25 cellular contexts compared by ENCODE assay signal in genomic region chr7:50752422-50752821, GRCh38. TPM values are rescaled to one million over a fixed set of nuclear protein-coding genes. Genes with fewer than 3 reads are reported as not detected.
DNase-seq lines count a peak whose midpoint lies in the region; ATAC-seq and TF ChIP-seq lines count a peak whose summit lies in the region.
"Had no signal": no experiment of that assay in that cellular context is flagged by ENCODE, and none has a peak within 500 bp of the region (broad histone marks: within the 10 kb centered on the region; RNA-seq: fewer than 3 reads in every experiment).

No MANE protein-coding gene starts in this region.

- H3K9me3 ChIP-seq in BLaER1 treated with 17β-estradiol and CSF1 and Interleukin-3, amounts not matched to agents 10 nM and 100 nM (replicated peaks in 1 of 11) = no peaks in the 10 kb centered on the region; a peak in 1 of 22 replicates
- H3K9me3 ChIP-seq in H9 (ENCODE audit: control insufficient read depth, low read depth, low read length) = no peaks in the 10 kb centered on the region
- no peaks in the 10 kb centered on the region for H3K9me3 ChIP-seq in right atrium auricular region
- H3K9me3 ChIP-seq in suprapubic skin = no peaks in the 10 kb centered on the region
- H3K9me3 ChIP-seq: BE2C had no signal

- CTCF ChIA-PET in WTC11 (lab: Charles Lee) = interaction anchor here (0.8 kb wide), 1 partner anchor 11 kb away, joined by 3 read pairs; no protein-coding TSS in a partner anchor

- no peak overlapping the region for H2BK5ac ChIP-seq in H9 (ENCODE audit: insufficient read length, low read length)

- no peaks in the 10 kb centered on the region for H3K23me2 ChIP-seq in H9 (ENCODE audit: insufficient read length, low read depth, low read length, poor library complexity, severe bottlenecking)

- H3K27ac ChIP-seq in BLaER1 treated with 17β-estradiol and CSF1 and Interleukin-3, amounts not matched to agents 10 nM and 100 nM = peak overlapping the region in 6 of 11 experiments; percentile 13 to 56 (median 34); a peak in 10 of 22 replicates
- H3K27ac ChIP-seq in H9 (ENCODE audit: insufficient read length, low read depth, low read length) (no peak overlapping the region), right atrium auricular region (no peak overlapping the region), suprapubic skin (no peak overlapping the region)

- H3K36me3 ChIP-seq in BLaER1 treated with 17β-estradiol and CSF1 and Interleukin-3, amounts not matched to agents 10 nM and 100 nM = peaks cover 21 to 79% (median 41%) of the 10 kb centered on the region in 11 experiments; a peak in 21 of 22 replicates
- H3K36me3 ChIP-seq in right atrium auricular region = peaks cover 20% of the 10 kb centered on the region
- peaks cover 3% of the 10 kb centered on the region for H3K36me3 ChIP-seq in suprapubic skin
- H3K36me3 ChIP-seq: BE2C had no signal

- H2AK5ac ChIP-seq in H9 (ENCODE audit: insufficient read length, low read length) = no peak overlapping the region

- TF ChIP-seq POLR2A in suprapubic skin (IDR thresholded peaks at IDR 0.05) = no peak

- H3K14ac ChIP-seq in H9 (ENCODE audit: insufficient read depth, low read length) = no peak overlapping the region

- H3K79me2 ChIP-seq in H9 (ENCODE audit: insufficient read depth, low read length) = peaks cover 18% of the 10 kb centered on the region; the same call in 1 of the 2 replicates

- ATAC-seq in WTC11 (peak; percentile 46), HG03095 (IDR thresholded peaks at IDR 0.05; ENCODE audit: unreplicated experiment) (no peak)
- ATAC-seq: GM12878 had no signal

- peak; percentile 26 for DNase-seq in H9
- no peak for DNase-seq in WTC11 (ENCODE audit: low spot score)
- no peak for DNase-seq in NCI-H1048 (lab: John Stamatoyannopoulos, UW)
- no peak for DNase-seq in right atrium auricular region (ENCODE audit: low spot score)
- no peak for DNase-seq in suprapubic skin (ENCODE audit: low spot score in 2 of 2)
- DNase-seq: 8988T; ACHN; BE2C; C1 segment of cervical spinal cord; CD4-positive, alpha-beta memory T cell; CD4-positive, CD25-positive, alpha-beta regulatory T cell; CD8-positive, alpha-beta memory T cell; COR-L47; DMS 273 treated with DMSO at 0.1 percent for 48 hours; DMS153; DMS53; DMS79; DND-41; EL; GDM1 had no signal

- H3K9me3 Mint-ChIP-seq in H9 (no peaks in the 10 kb centered on the region), WTC11 (no peaks in the 10 kb centered on the region)
- H3K9me3 Mint-ChIP-seq: CD14-positive monocyte; CD4-positive, alpha-beta memory T cell; CD4-positive, CD25-positive, alpha-beta regulatory T cell; CD8-positive, alpha-beta memory T cell had no signal

- peaks cover 22 to 98% (median 54%) of the 10 kb centered on the region in 11 experiments; a peak in 20 of 22 replicates for H4K20me1 ChIP-seq in BLaER1 treated with 17β-estradiol and CSF1 and Interleukin-3, amounts not matched to agents 10 nM and 100 nM
- H4K20me1 ChIP-seq in H9 (ENCODE audit: control insufficient read depth, insufficient read depth, insufficient read length) = no peaks in the 10 kb centered on the region

- H3K4me2 ChIP-seq in BLaER1 treated with 17β-estradiol and CSF1 and Interleukin-3, amounts not matched to agents 10 nM and 100 nM = peak overlapping the region in 10 of 11 experiments; percentile 42 to 95 (median 82); a peak in 17 of 22 replicates
- no peak overlapping the region for H3K4me2 ChIP-seq in H9 (ENCODE audit: insufficient read depth, insufficient read length, low read length)

- no peak overlapping the region for H3K9ac ChIP-seq in BLaER1 treated with 17β-estradiol and CSF1 and Interleukin-3, amounts not matched to agents 10 nM and 100 nM
- no peak overlapping the region for H3K9ac ChIP-seq in H9 (ENCODE audit: extremely low read depth, insufficient read length, low read length)

- no peak overlapping the region for H2BK120ac ChIP-seq in H9 (ENCODE audit: low read depth, low read length, poor library complexity, severe bottlenecking)

- TF ChIP-seq EP300 in suprapubic skin (IDR thresholded peaks at IDR 0.05) = no peak

- H3K4me1 Mint-ChIP-seq in H9 = peaks cover 26 to 50% of the 10 kb centered on the region in 2 experiments
- peaks cover 46% of the 10 kb centered on the region for H3K4me1 Mint-ChIP-seq in WTC11
- H3K4me1 Mint-ChIP-seq: CD14-positive monocyte; CD4-positive, CD25-positive, alpha-beta regulatory T cell had no signal

- H3K27me3 Mint-ChIP-seq in H9 (ENCODE audit: low read depth) (no peaks in the 10 kb centered on the region), WTC11 (ENCODE audit: low read depth) (no peaks in the 10 kb centered on the region; the same call in 1 of the 2 replicates)
- H3K27me3 Mint-ChIP-seq: CD4-positive, alpha-beta memory T cell had no signal

- no peak overlapping the region for H3K18ac ChIP-seq in H9 (ENCODE audit: insufficient read length, low read depth, low read length)

- no peak overlapping the region for H2AFZ ChIP-seq in H9 (ENCODE audit: low read length)

- H2BK12ac ChIP-seq in H9 (ENCODE audit: insufficient read length, low read depth, low read length) = no peak overlapping the region

- H2BK15ac ChIP-seq in H9 (ENCODE audit: low read depth, low read length) = no peak overlapping the region

- no peak overlapping the region for H4K5ac ChIP-seq in H9 (ENCODE audit: insufficient read length, low read depth, low read length)

- POLR2A ChIA-PET in WTC11 (lab: Charles Lee) = no interaction called here

- no peak overlapping the region for H3K4ac ChIP-seq in H9 (ENCODE audit: low read depth, low read length)

- H3K4me1 ChIP-seq in BLaER1 treated with 17β-estradiol and CSF1 and Interleukin-3, amounts not matched to agents 10 nM and 100 nM = peaks cover 50 to 98% (median 91%) of the 10 kb centered on the region in 10 experiments
- H3K4me1 ChIP-seq in H9 (ENCODE audit: insufficient read depth, low read length) (peaks cover 2% of the 10 kb centered on the region; the same call in 1 of the 2 replicates), right atrium auricular region (peaks cover 0 to 33% of the 10 kb centered on the region in 2 donors), suprapubic skin (no peaks in the 10 kb centered on the region)
- H3K4me1 ChIP-seq: BE2C had no signal

- no peak overlapping the region for H3K23ac ChIP-seq in H9 (ENCODE audit: insufficient read length, low read depth, low read length)

- H3K4me3 Mint-ChIP-seq in H9 (no peak overlapping the region), WTC11 (no peak overlapping the region)
- H3K4me3 Mint-ChIP-seq: CD14-positive monocyte; CD4-positive, alpha-beta memory T cell; CD4-positive, CD25-positive, alpha-beta regulatory T cell; CD8-positive, alpha-beta memory T cell had no signal

- 0 out of 7 replicates have a peak overlapping the region, but pooled peaks of 2 of the 3 experiments have one; percentile 8 to 9 for H3K27ac Mint-ChIP-seq in H9
- no peak overlapping the region for H3K27ac Mint-ChIP-seq in WTC11
- H3K27ac Mint-ChIP-seq: CD14-positive monocyte; CD4-positive, CD25-positive, alpha-beta regulatory T cell; CD8-positive, alpha-beta memory T cell had no signal

- no peak overlapping the region for H3T11ph ChIP-seq in H9 (ENCODE audit: low read length)

- no peak overlapping the region for H2BK20ac ChIP-seq in H9 (ENCODE audit: low read depth, low read length, poor library complexity, severe bottlenecking)

- no peak overlapping the region for H4K91ac ChIP-seq in H9 (ENCODE audit: insufficient read length, low read depth, low read length)

- H4K8ac ChIP-seq in H9 (replicated peaks; ENCODE audit: insufficient read length, low read depth, low read length) = no peak overlapping the region

- no CpG with 5 or more reads among the region's 4 CpGs for WGBS in H9 (ENCODE audit: extremely low coverage, insufficient read length, low lambda C conversion rate)
- WGBS in suprapubic skin = 91% methylated on average over 4 of the region's 4 CpGs

- H3K36me3 Mint-ChIP-seq in H9 (ENCODE audit: insufficient read depth in 1 of 3, low read depth in 3 of 3) (peaks cover 19 to 39% (median 19%) of the 10 kb centered on the region in 3 experiments; a peak in 6 of 7 replicates), WTC11 (peaks cover 20% of the 10 kb centered on the region; the same call in 1 of the 2 replicates)
- H3K36me3 Mint-ChIP-seq: CD14-positive monocyte; CD4-positive, alpha-beta memory T cell; CD4-positive, CD25-positive, alpha-beta regulatory T cell had no signal

- no peaks in the 10 kb centered on the region for H3K27me3 ChIP-seq in BLaER1 treated with 17β-estradiol and CSF1 and Interleukin-3, amounts not matched to agents 10 nM and 100 nM
- H3K27me3 ChIP-seq in H9 (ENCODE audit: insufficient read depth, low read length) (no peaks in the 10 kb centered on the region), right atrium auricular region (no peaks in the 10 kb centered on the region), suprapubic skin (no peaks in the 10 kb centered on the region)

- H3K79me1 ChIP-seq in H9 (ENCODE audit: insufficient read depth, low read depth, low read length, poor library complexity, severe bottlenecking) = no peaks in the 10 kb centered on the region

- no peak overlapping the region for H3K56ac ChIP-seq in H9 (ENCODE audit: insufficient read length, low read depth, low read length)

- TF ChIP-seq CTCF in H9 (conservative IDR thresholded peaks at IDR 0.05) = no peak
- TF ChIP-seq CTCF in WTC11 (IDR thresholded peaks at IDR 0.05) = no peak
- TF ChIP-seq CTCF in right atrium auricular region (IDR thresholded peaks at IDR 0.05) = no peak
- TF ChIP-seq CTCF in suprapubic skin (IDR thresholded peaks at IDR 0.05) = no peak

- no peak overlapping the region for H3K4me3 ChIP-seq in BLaER1 treated with 17β-estradiol and CSF1 and Interleukin-3, amounts not matched to agents 10 nM and 100 nM
- H3K4me3 ChIP-seq in right atrium auricular region (no peak overlapping the region), suprapubic skin (no peak overlapping the region)
- H3K4me3 ChIP-seq: GM12878 had no signal

TF ChIP-seq in WTC11, 78 proteins besides CTCF, POLR2A, EP300 and RAD21 (continues in another document):
- TF ChIP-seq ZNF512 (CRISPR knock-in tag; IDR thresholded peaks at IDR 0.05; ENCODE audit: borderline replicate concordance) (no peak), FOXP1 (CRISPR knock-in tag; IDR thresholded peaks at IDR 0.05; ENCODE audit: borderline replicate concordance) (no peak), TP53 (CRISPR knock-in tag; IDR thresholded peaks at IDR 0.05) (no peak)

RNA-seq across cellular contexts. Expression of gene GRB10, which starts 30.3 kb away (rescaled TPM):
- total RNA-seq in H9 (2021) = 106 and 108 TPM in 2 replicates
- 66.0 to 103 TPM (median 67.3 TPM) in 3 replicates for total RNA-seq in WTC11 (2021)
- 10 to 100 TPM; 36.5 to 39.0 TPM for total RNA-seq in right atrium auricular region
- total RNA-seq in suprapubic skin = 10 to 100 TPM in 2 of 4 donors, 1 to 10 TPM in 2; 7.8 to 56.2 (median 11.5) TPM
- total RNA-seq: G401 had no signal

Comparison
In these comparisons a context has a peak if more than half of its experiments do, and no peak if none do; other contexts are left out.
1. H3K27ac ChIP-seq: peak in BLaER1 treated with 17β-estradiol and CSF1 and Interleukin-3, amounts not matched to agents 10 nM and 100 nM (6 of 11); none in H9 (single experiment), right atrium auricular region (0 of 2) and suprapubic skin (single experiment).